16 cellular contexts compared by ENCODE assay signal in the genomic region with DNA sequence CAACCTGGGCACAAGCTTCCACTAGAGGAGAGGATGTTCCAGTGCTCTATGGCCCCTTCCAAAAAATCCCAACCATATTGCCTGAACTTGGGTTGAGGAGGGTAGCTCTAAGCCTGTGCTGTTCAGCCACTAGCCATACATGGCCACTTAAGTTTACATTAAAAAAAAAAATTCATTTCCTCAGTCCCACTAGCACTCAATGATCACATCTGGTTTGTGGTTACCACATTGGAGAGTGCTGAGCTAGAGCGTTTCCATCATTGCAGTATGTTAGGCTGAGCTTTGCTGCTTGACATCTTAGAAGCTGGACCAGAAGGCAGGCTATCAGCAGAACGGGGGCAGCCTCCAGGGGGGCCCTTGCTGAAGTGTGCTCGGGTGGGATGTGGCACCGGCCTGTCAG. TPM values are rescaled to one million over a fixed set of nuclear protein-coding genes. Genes with fewer than 3 reads are reported as not detected.
DNase-seq lines count a peak whose midpoint lies in the region; ATAC-seq and TF ChIP-seq lines count a peak whose summit lies in the region.
"Had no signal": no experiment of that assay in that cellular context is flagged by ENCODE, and none has a peak within 500 bp of the region (broad histone marks: within the 10 kb centered on the region; RNA-seq: fewer than 3 reads in every experiment).

No MANE protein-coding gene starts in this region.

- peaks cover 45 to 81% (median 61%) of the 10 kb centered on the region in 4 donors for H3K4me1 Mint-ChIP-seq in CD4-positive, alpha-beta memory T cell
- peaks cover 64% of the 10 kb centered on the region for H3K4me1 Mint-ChIP-seq in activated CD4-positive, alpha-beta memory T cell treated with anti-CD3 and anti-CD28 coated beads for 36 hours (ENCODE audit: low read depth)

- no peak for ATAC-seq in HG03159 (IDR thresholded peaks at IDR 0.05; ENCODE audit: unreplicated experiment)

- H3K27ac Mint-ChIP-seq in CD4-positive, alpha-beta memory T cell = peak overlapping the region; percentile 48 to 91 (median 68)
- H3K27ac Mint-ChIP-seq in activated CD4-positive, alpha-beta memory T cell treated with anti-CD3 and anti-CD28 coated beads for 36 hours = peak overlapping the region; percentile 13

- POLR2A ChIA-PET in CD4-positive, alpha-beta memory T cell (lab: Charles Lee; ENCODE audit: partially characterized antibody) = interaction anchor here (0.6 to 1.0 kb wide), 2 partner anchors 28 to 123 kb away, joined by 3 read pairs; no protein-coding TSS in a partner anchor
- POLR2A ChIA-PET in activated CD4-positive, alpha-beta memory T cell treated with anti-CD3 and anti-CD28 coated beads for 36 hours (lab: Charles Lee) = interaction anchor here (1.0 kb wide), 1 partner anchor 84 kb away, joined by 7 read pairs; a partner anchor contains a TSS

- H3K27ac ChIP-seq in CD4-positive, alpha-beta memory T cell (ENCODE audit: low read depth, low read length) = peak overlapping the region; percentile 12

- H3K4me1 ChIP-seq in CD4-positive, alpha-beta memory T cell (ENCODE audit: insufficient read depth, low read length) = peaks cover 50% of the 10 kb centered on the region

- H3K36me3 Mint-ChIP-seq in CD4-positive, alpha-beta memory T cell = peaks cover 23 to 54% of the 10 kb centered on the region in 2 donors
- peaks cover 25% of the 10 kb centered on the region for H3K36me3 Mint-ChIP-seq in activated CD4-positive, alpha-beta memory T cell treated with anti-CD3 and anti-CD28 coated beads for 36 hours

- intact Hi-C loops in CD4-positive, alpha-beta memory T cell (cut with micrococcal nuclease) = no loop called here
- intact Hi-C loops in activated CD4-positive, alpha-beta memory T cell treated with anti-CD3 and anti-CD28 coated beads for 36 hours (cut with micrococcal nuclease) = no loop called here

- H3K9me3 Mint-ChIP-seq in CD4-positive, alpha-beta memory T cell = no peaks in the 10 kb centered on the region
- no peaks in the 10 kb centered on the region for H3K9me3 Mint-ChIP-seq in activated CD4-positive, alpha-beta memory T cell treated with anti-CD3 and anti-CD28 coated beads for 36 hours

- no peaks in the 10 kb centered on the region for H3K27me3 Mint-ChIP-seq in CD4-positive, alpha-beta memory T cell
- H3K27me3 Mint-ChIP-seq in activated CD4-positive, alpha-beta memory T cell treated with anti-CD3 and anti-CD28 coated beads for 36 hours = no peaks in the 10 kb centered on the region

- TF ChIP-seq CTCF in fibroblast of villous mesenchyme (IDR thresholded peaks at IDR 0.05; ENCODE audit: insufficient read depth, low read depth, low read length) = no peak

- no peaks in the 10 kb centered on the region for H3K27me3 ChIP-seq in CD4-positive, alpha-beta memory T cell (ENCODE audit: insufficient read depth, low read length)

- H3K4me3 ChIP-seq in CD4-positive, alpha-beta memory T cell (ENCODE audit: low read length in 2 of 2) = no peak overlapping the region
- no peak overlapping the region for H3K4me3 ChIP-seq in fibroblast of villous mesenchyme (ENCODE audit: low read depth, low read length)

- DNase-seq in CD4-positive, alpha-beta memory T cell = peak in 2 of 5 donors; percentile 14 to 25
- DNase-seq in HCEC 1CT (peak; percentile 5), fibroblast of villous mesenchyme (ENCODE audit: low read depth) (peak; percentile 55), T1000 (lab: John Stamatoyannopoulos, UW) (no peak), activated gamma-delta T cell treated with Interleukin-2 at 50 U/mL for 16 hours (no peak), KG1 (lab: John Stamatoyannopoulos, UW) (no peak)
- peak; percentile 31 for DNase-seq in activated CD4-positive, alpha-beta memory T cell treated with anti-CD3 and anti-CD28 coated beads for 36 hours
- DNase-seq: activated CD8-positive, alpha-beta memory T cell treated with anti-CD3 and anti-CD28 coated beads, Interleukin-2, amount 50 U/mL, for 48 hours; anterior cingulate cortex; dermis blood vessel endothelial cell; mesendoderm; NCI-H187; NCI-H748 treated with DMSO at 0.1 percent for 48 hours; SIG-M5; substantia nigra had no signal

- peaks cover 17% of the 10 kb centered on the region for H3K36me3 ChIP-seq in CD4-positive, alpha-beta memory T cell (ENCODE audit: insufficient read depth, low read length)

- H3K9me3 ChIP-seq in CD4-positive, alpha-beta memory T cell (ENCODE audit: control insufficient read depth in 1 of 2, low read length in 2 of 2) = no peaks in the 10 kb centered on the region

- peak overlapping the region in 2 of 8 donors; percentile 20 to 26 for H3K4me3 Mint-ChIP-seq in CD4-positive, alpha-beta memory T cell
- H3K4me3 Mint-ChIP-seq in activated CD4-positive, alpha-beta memory T cell treated with anti-CD3 and anti-CD28 coated beads for 36 hours = no peak overlapping the region

- CTCF ChIA-PET in CD4-positive, alpha-beta memory T cell (lab: Charles Lee; ENCODE audit: partially characterized antibody) = interaction anchor here (1.2 to 2.6 kb wide), 5 partner anchors 12 to 270 kb away, joined by 3 to 9 read pairs (median 5); no protein-coding TSS in a partner anchor
- CTCF ChIA-PET in activated CD4-positive, alpha-beta memory T cell treated with anti-CD3 and anti-CD28 coated beads for 36 hours (lab: Charles Lee) = interaction anchor here (0.9 to 2.7 kb wide), 5 partner anchors 10 to 270 kb away, joined by 3 to 17 read pairs (median 3); no protein-coding TSS in a partner anchor

RNA-seq across cellular contexts. Expression of a gene that starts 43.5 kb away (rescaled TPM):
- 10 to 100 TPM in 1 of 2 experiments, 1 to 10 TPM in 1; 8.8 to 10.7 TPM for total RNA-seq in CD4-positive, alpha-beta memory T cell
- polyA plus RNA-seq in CD4-positive, alpha-beta memory T cell = under 1 TPM in 1 of 2 donors, not detected in 1; 0.23 TPM
- total RNA-seq in activated CD4-positive, alpha-beta memory T cell treated with anti-CD3 and anti-CD28 coated beads for 36 hours = 1 to 10 TPM; 1.5 to 1.9 TPM
- under 0.01 and 0.32 TPM in 2 replicates for total RNA-seq in fibroblast of villous mesenchyme

Comparison
In these comparisons a context has a peak if more than half of its experiments do, and no peak if none do; other contexts are left out.
1. DNase-seq: peak in HCEC 1CT (single experiment), activated CD4-positive, alpha-beta memory T cell treated with anti-CD3 and anti-CD28 coated beads for 36 hours (single experiment) and fibroblast of villous mesenchyme (single experiment); none in T1000 (single experiment), activated gamma-delta T cell treated with Interleukin-2 at 50 U/mL for 16 hours (single experiment) and KG1 (single experiment).